25 cellular contexts compared by ENCODE assay signal in the genomic region with DNA sequence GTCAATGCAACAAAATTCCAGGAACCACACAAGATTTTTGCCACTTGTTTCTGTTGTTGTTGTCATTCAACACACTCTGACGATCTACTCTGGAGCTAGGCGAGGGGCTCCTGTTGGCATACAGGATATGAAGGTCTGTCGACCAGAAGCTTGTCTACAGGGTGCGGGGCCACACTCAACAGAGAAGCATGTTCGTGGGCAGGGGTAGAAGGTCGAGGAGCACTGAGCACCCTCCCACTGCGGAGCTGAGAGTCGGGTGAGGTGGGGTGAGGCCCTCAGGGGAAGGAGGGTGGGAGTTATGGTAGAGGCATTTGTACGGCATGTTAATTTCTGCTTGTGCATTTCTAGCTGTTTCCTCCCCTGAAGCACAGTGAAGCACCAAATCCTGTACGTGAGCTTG.
"Had no signal": no experiment of that assay in that cellular context is flagged by ENCODE, and none has a peak within 500 bp of the region (broad histone marks: within the 10 kb centered on the region; RNA-seq: fewer than 3 reads in every experiment).

No MANE protein-coding gene starts in this region.

- DNase-seq: activated CD4-positive, alpha-beta T cell treated with anti-CD3 and anti-CD28 coated beads, Interleukin-2, amount 50 U/mL, for 4 hours; activated CD8-positive, alpha-beta memory T cell treated with anti-CD3 and anti-CD28 coated beads for 24 hours; activated CD8-positive, alpha-beta memory T cell treated with anti-CD3 and anti-CD28 coated beads, Interleukin-2, amount 50 U/mL, for 4 hours; activated gamma-delta T cell treated with Interleukin-2 at 50 U/mL for 16 hours; activated naive CD4-positive, alpha-beta T cell treated with anti-CD3 and anti-CD28 coated beads, Interleukin-2, amount 50 U/mL, for 16 hours; activated T-cell treated with anti-CD3 and anti-CD28 coated beads, Interleukin-2, amount 50 U/mL, for 1 hour; amniotic stem cell; central memory CD4-positive, alpha-beta T cell; endodermal cell; esophagus squamous epithelium; foreskin melanocyte; heart right ventricle; islet precursor cell; left ventricle myocardium superior; mucosa of descending colon; nephron progenitor cell; ovary; psoas muscle; right cardiac atrium; stimulated activated naive CD4-positive, alpha-beta T cell; T-helper 2 cell; testis; transverse colon had no signal

- H3K4me3 ChIP-seq: esophagus squamous epithelium, heart right ventricle, mucosa of descending colon, ovary, psoas muscle, testis, transverse colon had no signal

- H3K36me3 ChIP-seq: esophagus squamous epithelium, heart right ventricle, ovary, transverse colon had no signal

- H3K27ac ChIP-seq: esophagus squamous epithelium, psoas muscle, transverse colon had no signal

- H3K9me3 ChIP-seq: esophagus squamous epithelium, mucosa of descending colon, ovary, psoas muscle, testis, transverse colon had no signal

- H3K27me3 ChIP-seq: ovary, testis, transverse colon had no signal

- FAIRE-seq: astrocyte, urothelium cell line had no signal
